16 cellular contexts compared by ENCODE assay signal in genomic region chr1:7002728-7003127, GRCh38.
DNase-seq lines count a peak whose midpoint lies in the region; ATAC-seq and TF ChIP-seq lines count a peak whose summit lies in the region.
"Had no signal": no experiment of that assay in that cellular context is flagged by ENCODE, and none has a peak within 500 bp of the region (broad histone marks: within the 10 kb centered on the region; RNA-seq: fewer than 3 reads in every experiment).

No MANE protein-coding gene starts in this region.

- H3K27ac Mint-ChIP-seq in endodermal cell = no peak overlapping the region
- H3K27ac Mint-ChIP-seq in neural progenitor cell = no peak overlapping the region
- H3K27ac Mint-ChIP-seq: CD8-positive, alpha-beta T cell; HFFc6 had no signal

- H3K79me2 ChIP-seq in neural progenitor cell (ENCODE audit: low read depth) = no peaks in the 10 kb centered on the region

- H3K4me1 Mint-ChIP-seq in endodermal cell (peaks cover 3% of the 10 kb centered on the region), neural progenitor cell (peaks cover 4% of the 10 kb centered on the region)

- peaks cover 5% of the 10 kb centered on the region for H4K20me1 ChIP-seq in neural progenitor cell (ENCODE audit: low read depth)
- H4K20me1 ChIP-seq: BLaER1 had no signal

- H3K4me2 ChIP-seq in neural progenitor cell = no peak overlapping the region
- H3K4me2 ChIP-seq: BLaER1 had no signal

- no peak overlapping the region for H2AFZ ChIP-seq in neural progenitor cell (replicated peaks)

- 70 to 84% methylated on average over 7 to 8 of the region's 8 CpGs for WGBS in endodermal cell (ENCODE audit: insufficient coverage in 1 of 2, insufficient read length in 1 of 2), 2 experiments

- TF ChIP-seq CTCF in endodermal cell (conservative IDR thresholded peaks at IDR 0.05) (no peak), neural progenitor cell (IDR thresholded peaks at IDR 0.05) (no peak), tibial artery (IDR thresholded peaks at IDR 0.05) (no peak)

- no peak overlapping the region for H3K27ac ChIP-seq in endodermal cell (ENCODE audit: low read depth, low read length)
- H3K27ac ChIP-seq in neural progenitor cell = no peak overlapping the region
- H3K27ac ChIP-seq in tibial artery = no peak overlapping the region
- H3K27ac ChIP-seq: BLaER1, SJSA1 had no signal

- intact Hi-C loops in tibial artery (cut with DNase I; ENCODE audit: low total_unique reads) = no loop called here

- ATAC-seq in HG02763 (IDR thresholded peaks at IDR 0.05; ENCODE audit: unreplicated experiment) (no peak), HG02870 (IDR thresholded peaks at IDR 0.05; ENCODE audit: unreplicated experiment) (no peak)
- ATAC-seq: CD8-positive, alpha-beta T cell had no signal

- H3K9ac ChIP-seq in endodermal cell (ENCODE audit: extremely low read depth, low read length, poor library complexity, severe bottlenecking) (no peak overlapping the region), neural progenitor cell (no peak overlapping the region)
- H3K9ac ChIP-seq: BLaER1 had no signal

- H3K9me3 Mint-ChIP-seq in endodermal cell (no peaks in the 10 kb centered on the region), neural progenitor cell (no peaks in the 10 kb centered on the region)
- H3K9me3 Mint-ChIP-seq: CD8-positive, alpha-beta T cell; HFFc6 had no signal

- H3K36me3 Mint-ChIP-seq in endodermal cell (ENCODE audit: low read depth) (no peaks in the 10 kb centered on the region), neural progenitor cell (no peaks in the 10 kb centered on the region)
- H3K36me3 Mint-ChIP-seq: CD8-positive, alpha-beta T cell had no signal

- H3K4me3 Mint-ChIP-seq in endodermal cell (no peak overlapping the region), neural progenitor cell (no peak overlapping the region)
- H3K4me3 Mint-ChIP-seq: CD8-positive, alpha-beta T cell; HFFc6 had no signal

- H3K27me3 Mint-ChIP-seq in endodermal cell (ENCODE audit: insufficient read depth) = no peaks in the 10 kb centered on the region
- H3K27me3 Mint-ChIP-seq in neural progenitor cell (ENCODE audit: insufficient read depth, low read depth) = peaks cover 2% of the 10 kb centered on the region

- DNase-seq in HT1080 (ENCODE audit: low read depth) = peak; percentile 11
- peak; percentile 79 for DNase-seq in endodermal cell
- peak; percentile 58 for DNase-seq in neural progenitor cell (ENCODE audit: low spot score)
- DNase-seq in tibial artery = no peak
- DNase-seq: CD8-positive, alpha-beta T cell; DMS79; GOT3; HFFc6; Karpas-422; NCI-H187 treated with DMSO at 0.1 percent for 48 hours; NCI-H526 treated with DMSO at 0.1 percent for 48 hours had no signal

- no peaks in the 10 kb centered on the region for H3F3A ChIP-seq in neural progenitor cell (ENCODE audit: low read depth)

- H3K27me3 ChIP-seq in endodermal cell (ENCODE audit: control insufficient read depth, insufficient read depth, low read length, poor library complexity, severe bottlenecking) = no peaks in the 10 kb centered on the region
- no peaks in the 10 kb centered on the region for H3K27me3 ChIP-seq in neural progenitor cell
- H3K27me3 ChIP-seq in tibial artery = peaks cover 0 to 10% of the 10 kb centered on the region in 2 donors
- H3K27me3 ChIP-seq: BLaER1 had no signal

- H3K9me3 ChIP-seq in endodermal cell (ENCODE audit: control insufficient read depth, low read length) (no peaks in the 10 kb centered on the region), neural progenitor cell (ENCODE audit: low read depth) (no peaks in the 10 kb centered on the region), tibial artery (no peaks in the 10 kb centered on the region)
- H3K9me3 ChIP-seq: BLaER1, SJSA1 had no signal

- no peaks in the 10 kb centered on the region for H3K4me1 ChIP-seq in endodermal cell (ENCODE audit: control insufficient read depth, insufficient read depth, low read length)
- no peaks in the 10 kb centered on the region for H3K4me1 ChIP-seq in neural progenitor cell
- H3K4me1 ChIP-seq in tibial artery = no peaks in the 10 kb centered on the region
- H3K4me1 ChIP-seq: BLaER1, SJSA1 had no signal

- no peak overlapping the region for H3K4me3 ChIP-seq in endodermal cell (ENCODE audit: low read length)
- H3K4me3 ChIP-seq in neural progenitor cell = no peak overlapping the region
- H3K4me3 ChIP-seq in tibial artery = no peak overlapping the region
- H3K4me3 ChIP-seq: BLaER1, SJSA1 had no signal

- H3K36me3 ChIP-seq in endodermal cell (ENCODE audit: control insufficient read depth, insufficient read depth, low read length) = no peaks in the 10 kb centered on the region
- no peaks in the 10 kb centered on the region for H3K36me3 ChIP-seq in neural progenitor cell
- no peaks in the 10 kb centered on the region for H3K36me3 ChIP-seq in tibial artery
- H3K36me3 ChIP-seq: BLaER1, SJSA1 had no signal

TF ChIP-seq in PFSK-1, 5 proteins besides CTCF, POLR2A, EP300 and RAD21:
- TF ChIP-seq FOXP2 (optimal IDR thresholded peaks at IDR 0.05; ENCODE audit: borderline replicate concordance, extremely low read depth, extremely low read length, insufficient read depth) (no peak), SIN3A (IDR thresholded peaks at IDR 0.05; ENCODE audit: borderline replicate concordance, insufficient read depth, low read length) (no peak), POLR2AphosphoS5 (IDR thresholded peaks at IDR 0.05; ENCODE audit: low read depth, low read length) (no peak), REST (IDR thresholded peaks at IDR 0.05; ENCODE audit: insufficient read depth in 1 of 2, low read depth in 2 of 2, low read length in 2 of 2) (peak; percentile 75 to 89), TAF1 (IDR thresholded peaks at IDR 0.05; ENCODE audit: borderline replicate concordance, insufficient read depth, low read length) (no peak)

Comparison
In these comparisons a context has a peak if more than half of its experiments do, and no peak if none do; other contexts are left out.
1. DNase-seq: peak in HT1080 (single experiment), endodermal cell (single experiment) and neural progenitor cell (single experiment); none in tibial artery (0 of 2).